Comparison of ENCODE assay signal across 1 cellular context in genomic region chr12:2334291-2335088, GRCh38.
TF ChIP-seq lines count a peak whose summit lies in the region.

No MANE protein-coding gene starts in this region.

TF ChIP-seq in endothelial cell of umbilical vein, 7 proteins besides CTCF, POLR2A, EP300 and RAD21:
- no peak for TF ChIP-seq MAX (IDR thresholded peaks at IDR 0.05; ENCODE audit: insufficient read depth, insufficient read length)
- TF ChIP-seq POLR2AphosphoS5 (IDR thresholded peaks at IDR 0.05; ENCODE audit: insufficient read depth, low read depth, low read length) = no peak
- no peak for TF ChIP-seq GATA2 (IDR thresholded peaks at IDR 0.05; ENCODE audit: insufficient read depth, insufficient read length, low read depth, low read length)
- no peak for TF ChIP-seq JUN (IDR thresholded peaks at IDR 0.05; ENCODE audit: borderline replicate concordance, insufficient read depth, insufficient read length, low read depth)
- no peak for TF ChIP-seq FOS (IDR thresholded peaks at IDR 0.05; ENCODE audit: borderline replicate concordance, insufficient read depth, low read length)
- no peak for TF ChIP-seq MYC (IDR thresholded peaks at IDR 0.05; ENCODE audit: low read depth, low read length)
- no peak for TF ChIP-seq EZH2 (IDR thresholded peaks at IDR 0.05; ENCODE audit: borderline replicate concordance, low read depth, low read length, severe bottlenecking)
